9 cellular contexts compared by ENCODE assay signal in genomic region chr3:155712008-155712407, GRCh38. TPM values are rescaled to one million over a fixed set of nuclear protein-coding genes. Genes with fewer than 3 reads are reported as not detected.
DNase-seq lines count a peak whose midpoint lies in the region; ATAC-seq and TF ChIP-seq lines count a peak whose summit lies in the region.
"Had no signal": no experiment of that assay in that cellular context is flagged by ENCODE, and none has a peak within 500 bp of the region (broad histone marks: within the 10 kb centered on the region; RNA-seq: fewer than 3 reads in every experiment).

No MANE protein-coding gene starts in this region.

- H3K9me3 ChIP-seq in osteoblast (ENCODE audit: low read depth, low read length) = no peaks in the 10 kb centered on the region

- H3K4me3 ChIP-seq in osteoblast (ENCODE audit: insufficient read depth, low read length) = no peak overlapping the region
- H3K4me3 ChIP-seq: hepatocyte had no signal

- H2AFZ ChIP-seq in osteoblast (ENCODE audit: low read length) = no peak overlapping the region
- H2AFZ ChIP-seq: hepatocyte had no signal

- DNase-seq in osteoblast (ENCODE audit: insufficient read length, low spot score, missing footprints) (peak; percentile 59), NCI-H1694 (lab: John Stamatoyannopoulos, UW) (no peak), NCI-H146 (lab: John Stamatoyannopoulos, UW) (no peak), NCI-H128 (lab: John Stamatoyannopoulos, UW; ENCODE audit: unreplicated experiment) (no peak)
- DNase-seq: activated CD8-positive, alpha-beta memory T cell treated with anti-CD3 and anti-CD28 coated beads, Interleukin-2, amount 50 U/mL, for 48 hours had no signal

- H3K36me3 ChIP-seq in osteoblast (ENCODE audit: insufficient read depth, low read length) = no peaks in the 10 kb centered on the region

- peak overlapping the region; percentile 29 for H3K4me2 ChIP-seq in osteoblast (ENCODE audit: insufficient read depth, low read length)
- H3K4me2 ChIP-seq: hepatocyte had no signal

- no peaks in the 10 kb centered on the region for H3K79me2 ChIP-seq in osteoblast (ENCODE audit: insufficient read depth, low read length)
- H3K79me2 ChIP-seq: hepatocyte had no signal

- no peaks in the 10 kb centered on the region for H3K27me3 ChIP-seq in osteoblast (ENCODE audit: insufficient read depth, low read length)
- H3K27me3 ChIP-seq: hepatocyte had no signal

- no peak for TF ChIP-seq CTCF in osteoblast (IDR thresholded peaks at IDR 0.05; ENCODE audit: extremely low read depth, low read depth, low read length)

- no peaks in the 10 kb centered on the region for H4K20me1 ChIP-seq in osteoblast (ENCODE audit: insufficient read depth, low read length)

- peak; percentile 82 for ATAC-seq in GM18873 (IDR thresholded peaks at IDR 0.05; ENCODE audit: low FRiP score, unreplicated experiment)
- peak; percentile 99 for ATAC-seq in GM21619 (IDR thresholded peaks at IDR 0.05; ENCODE audit: unreplicated experiment)
- ATAC-seq in HG03196 (IDR thresholded peaks at IDR 0.05; ENCODE audit: unreplicated experiment) = peak; percentile 95

- no peak overlapping the region for H3K27ac ChIP-seq in osteoblast (ENCODE audit: low read depth, low read length)
- H3K27ac ChIP-seq: hepatocyte had no signal

- H3K4me1 ChIP-seq in osteoblast (ENCODE audit: insufficient read depth, low read length) = no peaks in the 10 kb centered on the region

RNA-seq across cellular contexts. Expression of gene PLCH1, which starts 32.9 kb away (rescaled TPM):
- under 0.01 and 0.36 TPM in 2 replicates for total RNA-seq in osteoblast
